ENCODE assay signal across 29 cellular contexts in genomic region chr11:75077316-75077715, GRCh38. TPM values are rescaled to one million over a fixed set of nuclear protein-coding genes. Genes with fewer than 3 reads are reported as not detected.
DNase-seq lines count a peak whose midpoint lies in the region; ATAC-seq and TF ChIP-seq lines count a peak whose summit lies in the region.
"Had no signal": no experiment of that assay in that cellular context is flagged by ENCODE, and none has a peak within 500 bp of the region (broad histone marks: within the 10 kb centered on the region; RNA-seq: fewer than 3 reads in every experiment).

No MANE protein-coding gene starts in this region.

- ATAC-seq in HG02678 (IDR thresholded peaks at IDR 0.05; ENCODE audit: unreplicated experiment), result no peak
- ATAC-seq: activated T-helper 17 cell treated with anti-CD3 and anti-CD28 coated beads, Interleukin-2, amount 50 U/mL, for 72 hours; HCT116; heart left ventricle; natural killer cell; psoas muscle had no signal

- H2BK12ac ChIP-seq in mesenchymal stem cell (ENCODE audit: low read length in 2 of 2), result no peak overlapping the region

- H3K14ac ChIP-seq in mesenchymal stem cell (ENCODE audit: low read length in 2 of 2), result no peak overlapping the region

- H3K18ac ChIP-seq in mesenchymal stem cell (ENCODE audit: low read depth in 1 of 2, low read length in 2 of 2), result no peak overlapping the region

- no peak for TF ChIP-seq CTCF in epithelial cell of esophagus (IDR thresholded peaks at IDR 0.05; ENCODE audit: insufficient read depth, low read depth, low read length, missing control alignments)

- H3K9ac ChIP-seq in mesenchymal stem cell (ENCODE audit: low read length), result no peak overlapping the region
- no peak overlapping the region for H3K9ac ChIP-seq in Karpas-422 (ENCODE audit: low read length)
- H3K9ac ChIP-seq: BLaER1 treated with 17β-estradiol and CSF1 and Interleukin-3, amounts not matched to agents 10 nM and 100 nM had no signal

- peak overlapping the region; percentile 35 for H2AK5ac ChIP-seq in mesenchymal stem cell (ENCODE audit: low read length, severe bottlenecking)

- H3K79me1 ChIP-seq in mesenchymal stem cell (replicated peaks; ENCODE audit: low read length, poor library complexity, severe bottlenecking), result peaks cover 17% of the 10 kb centered on the region

- H4K8ac ChIP-seq in mesenchymal stem cell (ENCODE audit: low read length), result no peak overlapping the region

- H3K9me3 ChIP-seq in mesenchymal stem cell (ENCODE audit: control insufficient read depth, low read length) (no peaks in the 10 kb centered on the region), Karpas-422 (ENCODE audit: low read length) (no peaks in the 10 kb centered on the region)
- H3K9me3 ChIP-seq: heart left ventricle, psoas muscle, thyroid gland had no signal

- DNase-seq in ELR (ENCODE audit: low read depth) (peak; percentile 19), NCI-H69 (lab: John Stamatoyannopoulos, UW) (peak; percentile 28), epithelial cell of esophagus (ENCODE audit: low read depth) (peak; percentile 50), mesenchymal stem cell (no peak), Karpas-422 (no peak), mucosa of gallbladder (ENCODE audit: low spot score) (no peak)
- DNase-seq: activated CD4-positive, alpha-beta T cell treated with anti-CD3 and anti-CD28 coated beads for 4 hours; activated naive CD4-positive, alpha-beta T cell treated with anti-CD3 and anti-CD28 coated beads, Interleukin-2, amount 50 U/mL, for 16 hours; effector CD8-positive, alpha-beta T cell; foreskin fibroblast; heart left ventricle; natural killer cell; NCI-H1092 treated with DMSO at 0.1 percent for 48 hours; NCI-H187 treated with DMSO at 0.1 percent for 48 hours; NCI-H2227 treated with DMSO at 0.1 percent for 48 hours; NCI-H526; occipital lobe; psoas muscle; stimulated activated CD4-positive, alpha-beta T cell treated with anti-CD3 and anti-CD28 coated beads, Interleukin-4, amount 100 ng/mL, for 24 hours; SW 1271; thyroid gland had no signal

- H3K4me1 ChIP-seq in mesenchymal stem cell (ENCODE audit: control insufficient read depth, insufficient read depth, low read depth, low read length) (peaks cover 14% of the 10 kb centered on the region), Karpas-422 (ENCODE audit: low read length) (no peaks in the 10 kb centered on the region)
- H3K4me1 ChIP-seq: heart left ventricle, psoas muscle, thyroid gland had no signal

- H2AFZ ChIP-seq in mesenchymal stem cell (ENCODE audit: low read depth, low read length) (no peak overlapping the region), Karpas-422 (ENCODE audit: low read length) (no peak overlapping the region)

- H3K36me3 ChIP-seq in mesenchymal stem cell (ENCODE audit: control insufficient read depth in 1 of 2, insufficient read depth in 2 of 2, low read depth in 1 of 2, low read length in 2 of 2) (peaks cover 0 to 3% of the 10 kb centered on the region in 2 experiments), Karpas-422 (ENCODE audit: insufficient read depth, low read length) (no peaks in the 10 kb centered on the region)
- H3K36me3 ChIP-seq: BLaER1 treated with 17β-estradiol and CSF1 and Interleukin-3, amounts not matched to agents 10 nM and 100 nM; heart left ventricle; thyroid gland had no signal

- H2BK5ac ChIP-seq in mesenchymal stem cell (ENCODE audit: low read depth, low read length, poor library complexity, severe bottlenecking), result no peak overlapping the region

- no peak overlapping the region for H2BK15ac ChIP-seq in mesenchymal stem cell (ENCODE audit: low read depth, poor library complexity, severe bottlenecking)

- H2BK120ac ChIP-seq in mesenchymal stem cell (ENCODE audit: low read depth, low read length), result no peak overlapping the region

- no peaks in the 10 kb centered on the region for H4K20me1 ChIP-seq in Karpas-422 (ENCODE audit: insufficient read depth, low read depth, low read length)
- H4K20me1 ChIP-seq: BLaER1 treated with 17β-estradiol and CSF1 and Interleukin-3, amounts not matched to agents 10 nM and 100 nM had no signal

- H3K27ac ChIP-seq in mesenchymal stem cell (ENCODE audit: low read length, poor library complexity, severe bottlenecking) (peak overlapping the region; percentile 79), Karpas-422 (ENCODE audit: low read length) (no peak overlapping the region)
- H3K27ac ChIP-seq: BLaER1 treated with 17β-estradiol and CSF1 and Interleukin-3, amounts not matched to agents 10 nM and 100 nM; heart left ventricle; psoas muscle; thyroid gland; VCaP had no signal

- H3K4ac ChIP-seq in mesenchymal stem cell (ENCODE audit: low read depth in 1 of 2, low read length in 2 of 2), result no peak overlapping the region

- no peak overlapping the region for H4K91ac ChIP-seq in mesenchymal stem cell (ENCODE audit: low read length)

- H3K27me3 ChIP-seq in mesenchymal stem cell (ENCODE audit: control insufficient read depth in 1 of 2, insufficient read depth in 1 of 2, low read length in 2 of 2) (peaks cover 0 to 31% of the 10 kb centered on the region in 2 experiments), Karpas-422 (ENCODE audit: low read length) (no peaks in the 10 kb centered on the region)
- H3K27me3 ChIP-seq: BLaER1 treated with 17β-estradiol and CSF1 and Interleukin-3, amounts not matched to agents 10 nM and 100 nM; thyroid gland had no signal

- no peak overlapping the region for H3K23ac ChIP-seq in mesenchymal stem cell (ENCODE audit: low read length in 2 of 2)

- H3K9me2 ChIP-seq in Karpas-422 (replicated peaks; ENCODE audit: insufficient read depth, low read length), result no peaks in the 10 kb centered on the region

- H3K79me2 ChIP-seq in Karpas-422 (ENCODE audit: low read length), result no peaks in the 10 kb centered on the region

- WGBS in mesenchymal stem cell, result 82% methylated on average over 4 of the region's 7 CpGs

- H3K4me3 ChIP-seq in epithelial cell of esophagus (ENCODE audit: low read length) (no peak overlapping the region), mesenchymal stem cell (ENCODE audit: insufficient read depth in 1 of 2, low read depth in 1 of 2, low read length in 2 of 2) (no peak overlapping the region), Karpas-422 (ENCODE audit: low read length) (no peak overlapping the region)
- H3K4me3 ChIP-seq: BLaER1 treated with 17β-estradiol and CSF1 and Interleukin-3, amounts not matched to agents 10 nM and 100 nM; heart left ventricle; psoas muscle; thyroid gland had no signal

- H3K4me2 ChIP-seq in mesenchymal stem cell (ENCODE audit: low read length, poor library complexity, severe bottlenecking), result no peak overlapping the region
- H3K4me2 ChIP-seq in Karpas-422 (ENCODE audit: low read depth, low read length, poor library complexity, severe bottlenecking), result no peak overlapping the region

RNA-seq across cellular contexts. Expression of gene OR2AT4, which starts 19.4 kb away (rescaled TPM):
- polyA plus RNA-seq in mesenchymal stem cell (2013, experiment 1 of 2), result not detected
- not detected for polyA plus RNA-seq in mesenchymal stem cell (2013, experiment 2 of 2)
- 0.04 TPM in 1 of 2 replicates, not detected in the other for total RNA-seq in Karpas-422 (2014; rRNA removed; shearing (Covaris generic); ENCODE audit: low replicate concordance)
- not detected for total RNA-seq in mucosa of gallbladder
- total RNA-seq: activated T-helper 17 cell treated with anti-CD3 and anti-CD28 coated beads, Interleukin-2, amount 50 U/mL, for 72 hours; heart left ventricle; liver; natural killer cell; occipital lobe; psoas muscle; thyroid gland had no signal
- polyA plus RNA-seq: esophagus, heart left ventricle, keratinocyte, liver, psoas muscle had no signal

Comparison
In these comparisons a context has a peak if more than half of its experiments do, and no peak if none do; other contexts are left out.
1. DNase-seq: peak in ELR (single experiment), NCI-H69 (single experiment) and epithelial cell of esophagus (single experiment); none in mesenchymal stem cell (single experiment), Karpas-422 (single experiment) and mucosa of gallbladder (single experiment).